ENCODE assay signal across 18 cellular contexts in the genomic region with DNA sequence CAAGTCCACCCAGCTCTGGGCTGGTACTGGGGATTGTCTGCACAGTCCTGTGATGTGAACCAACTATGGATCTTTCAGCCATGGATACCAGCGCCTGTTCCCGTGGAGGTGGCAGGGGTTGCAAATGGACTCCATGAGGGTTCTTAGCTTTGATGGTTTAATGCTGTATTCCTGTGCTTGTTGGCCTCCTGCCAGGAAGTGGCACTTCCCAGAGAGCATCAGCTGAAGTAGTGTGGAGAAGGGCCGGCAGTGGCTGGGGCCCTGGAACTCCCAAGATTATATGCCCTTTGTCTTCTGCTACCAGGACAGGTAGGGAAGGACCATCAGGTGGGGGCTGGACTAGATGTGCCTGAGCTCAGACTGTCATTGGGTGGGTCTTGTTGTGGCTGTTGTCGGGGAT.
"Had no signal": no experiment of that assay in that cellular context is flagged by ENCODE, and none has a peak within 500 bp of the region (broad histone marks: within the 10 kb centered on the region; RNA-seq: fewer than 3 reads in every experiment).

No MANE protein-coding gene starts in this region.

- H3K9me3 ChIP-seq: testis had no signal

- FAIRE-seq: endothelial cell of umbilical vein had no signal

- H3K36me3 ChIP-seq: spleen, tibial nerve had no signal

- H3K27me3 ChIP-seq: foreskin keratinocyte, spleen, testis, tibial nerve had no signal

- H3K27ac ChIP-seq: coronary artery, foreskin keratinocyte, spleen, testis, tibial nerve had no signal

- DNase-seq: effector CD4-positive, alpha-beta T cell; endodermal cell; erythroblast; foreskin keratinocyte; hippocampal formation; kidney glomerular epithelial cell; mammary epithelial cell; nephron progenitor cell; spleen; stimulated activated CD4-positive, alpha-beta T cell treated with anti-CD3 and anti-CD28 coated beads, Interleukin-15, amount 100 ng/mL, for 24 hours; stimulated activated CD4-positive, alpha-beta T cell treated with anti-CD3 and anti-CD28 coated beads, Interleukin-2, amount 100 ng/mL, for 24 hours; stimulated activated CD4-positive, alpha-beta T cell treated with anti-CD3 and anti-CD28 coated beads, Interleukin-4, amount 100 ng/mL, for 4 hours; stimulated activated naive B cell treated with anti-CD40 and anti-IgM and Interleukin-4, amounts not matched to agents 10 μg/mL and 1 μg/mL and 100 μg/mL, for 72 hours; stimulated activated naive CD8-positive, alpha-beta T cell treated with anti-CD3 and anti-CD28 coated beads, Interleukin-15, amount 100 ng/mL, for 72 hours; testis had no signal

- H3K4me1 ChIP-seq: foreskin keratinocyte, spleen, testis, tibial nerve had no signal

- H3K4me3 ChIP-seq: coronary artery, spleen, testis, tibial nerve had no signal
